Comparison of ENCODE assay signal across 8 cellular contexts in genomic region chr7:92447239-92448184, GRCh38. TPM values are rescaled to one million over a fixed set of nuclear protein-coding genes. Genes with fewer than 3 reads are reported as not detected.
DNase-seq lines count a peak whose midpoint lies in the region; ATAC-seq and TF ChIP-seq lines count a peak whose summit lies in the region.

TSS of gene GATAD1 (plus strand) at chr7:92447482. CDS start at chr7:92447730, 248 bp downstream.

- peaks cover 32% of the 10 kb centered on the region for H3K36me3 ChIP-seq in right atrium auricular region
- H3K36me3 ChIP-seq in uterus: no peaks in the 10 kb centered on the region

- H3K4me3 ChIP-seq in right atrium auricular region (peak within 1 kb of the TSS; percentile 86 to 91), uterus (peak within 1 kb of the TSS; percentile 77 to 95)

- peak; percentile 88 for DNase-seq in NCI-H1694 treated with DMSO at 0.1 percent for 48 hours (lab: John Stamatoyannopoulos, UW)
- peak; percentile 28 to 96 (median 89) for DNase-seq in anterior cingulate cortex (lab: John Stamatoyannopoulos, UW)
- peak; percentile 91 for DNase-seq in right atrium auricular region (ENCODE audit: low spot score)
- peak; percentile 71 for DNase-seq in pulmonary artery endothelial cell (ENCODE audit: low read depth, low spot score)
- DNase-seq in uterus: peak; percentile 90 to 92

- TF ChIP-seq POLR2A in uterus (IDR thresholded peaks at IDR 0.05): peak; percentile 47 to 79

- peaks cover 0 to 12% of the 10 kb centered on the region in 2 donors for H3K4me1 ChIP-seq in right atrium auricular region
- no peaks in the 10 kb centered on the region for H3K4me1 ChIP-seq in uterus

- H3K27ac ChIP-seq in right atrium auricular region (peak within 1 kb of the TSS; percentile 90 to 96), uterus (peak within 1 kb of the TSS; percentile 89 to 93)

- H3K27me3 ChIP-seq in right atrium auricular region (no peaks in the 10 kb centered on the region), uterus (no peaks in the 10 kb centered on the region)

- no peaks in the 10 kb centered on the region for H3K9me3 ChIP-seq in right atrium auricular region
- H3K9me3 ChIP-seq in uterus: no peaks in the 10 kb centered on the region

- intact Hi-C loops in T-helper 2 cell treated with Interferon-gamma antibody and Interleukin-4, amounts not matched to agents 100 ng/mL and 5 ng/mL, for 36 hours (cut with micrococcal nuclease): loop anchor here (1.0 to 10.0 kb wide), 12 partner anchors 23 to 1363 kb away; partner anchors contain the start of genes AKAP9, ANKIB1, CYP51A1 and FAM133B
- intact Hi-C loops in uterus (cut with DNase I; ENCODE audit: low total_unique reads): no loop called here

- TF ChIP-seq CTCF in right atrium auricular region (IDR thresholded peaks at IDR 0.05) (peak; percentile 94 to 96), uterus (IDR thresholded peaks at IDR 0.05) (peak; percentile 89 to 95 (median 93))

- ATAC-seq in GM18499 (IDR thresholded peaks at IDR 0.05; ENCODE audit: insufficient read depth, unreplicated experiment) (peak; percentile 65), HG02938 (IDR thresholded peaks at IDR 0.05; ENCODE audit: unreplicated experiment) (peak; percentile 89)

RNA-seq across cellular contexts. Expression of gene GATAD1, which starts in this region (rescaled TPM):
- total RNA-seq in T-helper 2 cell treated with Interferon-gamma antibody and Interleukin-4, amounts not matched to agents 100 ng/mL and 5 ng/mL, for 36 hours: 14.5 and 14.8 TPM in 2 replicates
- total RNA-seq in right atrium auricular region (10 to 100 TPM; 12.4 to 15.4 TPM), pulmonary artery endothelial cell (16.0 and 17.7 TPM in 2 replicates), uterus (10 to 100 TPM; 41.2 to 62.2 (median 54.9) TPM)

Comparison
In these comparisons a context has a peak if more than half of its experiments do, and no peak if none do; other contexts are left out.
1. Peak in every context shown above with its lines: DNase-seq, ATAC-seq, H3K4me3 ChIP-seq and H3K27ac ChIP-seq.